Comparison of ENCODE assay signal across 19 cellular contexts in the genomic region with DNA sequence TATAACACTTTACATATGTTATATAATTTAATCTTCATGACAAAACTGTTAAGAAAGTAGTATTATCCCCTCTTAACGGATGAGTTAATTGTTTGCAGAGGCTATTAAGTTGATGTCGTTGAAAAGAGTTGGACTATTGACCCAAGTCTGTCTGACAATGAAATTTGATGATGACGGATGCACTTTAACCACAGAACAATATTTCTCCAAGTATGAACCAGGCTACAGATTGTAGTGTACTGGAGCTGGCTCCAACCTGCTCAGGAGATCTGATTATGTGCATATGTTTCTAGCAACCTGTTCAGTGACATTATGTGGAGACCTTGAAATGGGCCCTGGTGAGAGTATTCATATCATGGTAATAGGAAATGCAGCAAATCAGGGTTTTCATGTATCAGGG.
DNase-seq lines count a peak whose midpoint lies in the region.
"Had no signal": no experiment of that assay in that cellular context is flagged by ENCODE, and none has a peak within 500 bp of the region (broad histone marks: within the 10 kb centered on the region; RNA-seq: fewer than 3 reads in every experiment).

No MANE protein-coding gene starts in this region.

- peaks cover 0 to 2% of the 10 kb centered on the region in 2 donors for H3K4me1 ChIP-seq in neuronal stem cell (ENCODE audit: control insufficient read depth in 2 of 2, insufficient read depth in 1 of 2, low read depth in 1 of 2, low read length in 2 of 2)
- H3K4me1 ChIP-seq: A549 had no signal

- H2BK15ac ChIP-seq in neuronal stem cell (ENCODE audit: low read length), result no peak overlapping the region

- H4K8ac ChIP-seq in neuronal stem cell (ENCODE audit: low read depth, low read length), result peak overlapping the region; percentile 17

- no peak overlapping the region for H3K23ac ChIP-seq in neuronal stem cell (ENCODE audit: low read depth, low read length, poor library complexity)

- DNase-seq in DMS 273 (lab: John Stamatoyannopoulos, UW; ENCODE audit: unreplicated experiment) (peak; percentile 11), DMS 273 treated with DMSO at 0.1 percent for 48 hours (lab: John Stamatoyannopoulos, UW) (no peak), NCI-H510A treated with DMSO at 0.1 percent for 48 hours (lab: John Stamatoyannopoulos, UW) (peak; percentile 59), NCI-H510A (lab: John Stamatoyannopoulos, UW) (no peak), NCI-H69 (lab: John Stamatoyannopoulos, UW) (peak; percentile 97), neuronal stem cell (ENCODE audit: low spot score) (no peak), DMS53 treated with DMSO at 0.1 percent for 48 hours (lab: John Stamatoyannopoulos, UW; ENCODE audit: unreplicated experiment) (no peak), SIG-M5 (lab: John Stamatoyannopoulos, UW) (no peak)
- DNase-seq: AML-193; CD4-positive, alpha-beta T cell; DMS79; GDM1; GOT3; H7; HFFc6; IMR-90 had no signal

- no peak overlapping the region for H4K91ac ChIP-seq in neuronal stem cell (ENCODE audit: low read depth, low read length, poor library complexity)

- H3K9me3 ChIP-seq in neuronal stem cell (replicated peaks in 1 of 2; ENCODE audit: control insufficient read depth in 2 of 2, insufficient read depth in 1 of 2, low read depth in 1 of 2, low read length in 2 of 2), result no peaks in the 10 kb centered on the region
- H3K9me3 ChIP-seq: A549 had no signal

- no CpG with 5 or more reads among the region's 3 CpGs for WGBS in neuronal stem cell (ENCODE audit: extremely low coverage in 2 of 2, insufficient read length in 2 of 2, insufficient replicate concordance in 1 of 2), 2 donors

- no peak overlapping the region for H2BK12ac ChIP-seq in neuronal stem cell (ENCODE audit: low read length)

- H2BK5ac ChIP-seq in neuronal stem cell (ENCODE audit: low read length), result no peak overlapping the region

- no peak overlapping the region for H2BK120ac ChIP-seq in neuronal stem cell (ENCODE audit: low read depth, low read length)

- no peak overlapping the region for H3K14ac ChIP-seq in neuronal stem cell (ENCODE audit: low read length)

- H3K4me3 ChIP-seq in neuronal stem cell (ENCODE audit: low read length in 2 of 2), result no peak overlapping the region
- H3K4me3 ChIP-seq: A549 had no signal

- H3K18ac ChIP-seq in neuronal stem cell (ENCODE audit: low read length), result no peak overlapping the region

- H3K27ac ChIP-seq in neuronal stem cell (replicated peaks; ENCODE audit: low read length), result no peak overlapping the region
- H3K27ac ChIP-seq: 22Rv1, A549, C4-2B had no signal

- no peak overlapping the region for H2AK5ac ChIP-seq in neuronal stem cell (ENCODE audit: low read depth, low read length)

- H2AFZ ChIP-seq in neuronal stem cell (ENCODE audit: low read length), result no peak overlapping the region

- no peaks in the 10 kb centered on the region for H3K36me3 ChIP-seq in neuronal stem cell (replicated peaks in 1 of 2; ENCODE audit: control insufficient read depth in 2 of 2, insufficient read depth in 2 of 2, low read length in 2 of 2)

- no peak overlapping the region for H3K4ac ChIP-seq in neuronal stem cell (ENCODE audit: low read length)

- no peaks in the 10 kb centered on the region for H3K79me1 ChIP-seq in neuronal stem cell (ENCODE audit: low read depth, low read length)

- H3K27me3 ChIP-seq in neuronal stem cell (ENCODE audit: control insufficient read depth in 3 of 3, insufficient read depth in 3 of 3, low read depth in 1 of 3, low read length in 3 of 3), result no peaks in the 10 kb centered on the region

- no peak overlapping the region for H3K4me2 ChIP-seq in neuronal stem cell (ENCODE audit: insufficient read depth, low read length, poor library complexity, severe bottlenecking)
- H3K4me2 ChIP-seq: A549 had no signal

- H3K9ac ChIP-seq in neuronal stem cell (ENCODE audit: low read depth, low read length, poor library complexity), result no peak overlapping the region

Comparison
In these comparisons a context has a peak if more than half of its experiments do, and no peak if none do; other contexts are left out.
1. DNase-seq: peak in DMS 273 (single experiment), NCI-H510A treated with DMSO at 0.1 percent for 48 hours (single experiment) and NCI-H69 (single experiment); none in DMS 273 treated with DMSO at 0.1 percent for 48 hours (single experiment), NCI-H510A (single experiment), neuronal stem cell (single experiment), DMS53 treated with DMSO at 0.1 percent for 48 hours (single experiment) and SIG-M5 (single experiment).